8 cellular contexts compared by ENCODE assay signal in the genomic region with DNA sequence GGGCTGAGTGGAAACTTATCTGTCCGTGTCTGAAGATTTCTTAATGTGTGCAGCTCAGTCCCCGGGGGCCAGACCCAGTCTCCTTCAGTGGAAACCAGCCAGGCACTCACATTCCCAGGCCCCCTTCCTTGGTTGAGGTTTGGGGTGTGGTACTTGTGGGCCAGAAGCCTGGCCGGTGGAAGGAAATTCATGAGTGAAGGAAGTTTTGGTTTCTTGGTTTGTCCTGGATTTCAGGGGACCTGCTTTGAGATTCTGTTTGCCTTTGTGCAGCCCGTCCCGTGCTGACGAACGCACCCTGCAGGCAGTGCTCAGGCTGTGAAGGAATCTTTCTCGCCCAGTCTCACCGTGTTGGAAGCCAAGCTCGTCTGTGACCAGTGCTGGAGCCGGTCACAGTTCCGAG. TPM values are rescaled to one million over a fixed set of nuclear protein-coding genes. Genes with fewer than 3 reads are reported as not detected.
A peak's percentile ranks its signal among the peaks of the same experiment; 100 is the strongest.
DNase-seq lines count a peak whose midpoint lies in the region; ATAC-seq and TF ChIP-seq lines count a peak whose summit lies in the region.

No MANE protein-coding gene starts in this region.

- ATAC-seq in sciatic nerve, result no peak
- no peak for ATAC-seq in HG03039 (IDR thresholded peaks at IDR 0.05; ENCODE audit: unreplicated experiment)
- no peak for ATAC-seq in GM19328 (IDR thresholded peaks at IDR 0.05; ENCODE audit: unreplicated experiment)

- no peaks in the 10 kb centered on the region for H3K27me3 Mint-ChIP-seq in T-helper 2 cell treated with Interferon-gamma antibody and Interleukin-4, amounts not matched to agents 5 μg/mL and 100 μg/mL, for 36 hours (ENCODE audit: low read depth)

- H3K4me1 Mint-ChIP-seq in T-helper 2 cell treated with Interferon-gamma antibody and Interleukin-4, amounts not matched to agents 5 μg/mL and 100 μg/mL, for 36 hours (ENCODE audit: low read depth), result peaks cover 45% of the 10 kb centered on the region

- H3K4me3 Mint-ChIP-seq in T-helper 2 cell treated with Interferon-gamma antibody and Interleukin-4, amounts not matched to agents 5 μg/mL and 100 μg/mL, for 36 hours, result peak overlapping the region; percentile 93

- peak; percentile 48 for TF ChIP-seq CTCF in fibroblast of the aortic adventitia (IDR thresholded peaks at IDR 0.05; ENCODE audit: insufficient read depth, low read length)

- H3K36me3 Mint-ChIP-seq in T-helper 2 cell treated with Interferon-gamma antibody and Interleukin-4, amounts not matched to agents 5 μg/mL and 100 μg/mL, for 36 hours (ENCODE audit: low read depth), result peaks cover 15% of the 10 kb centered on the region

- intact Hi-C loops in sciatic nerve (cut with DNase I), result no loop called here

- DNase-seq in T-helper 2 cell treated with Interferon-gamma antibody and Interleukin-4, amounts not matched to agents 5 μg/mL and 100 μg/mL, for 36 hours (ENCODE audit: low spot score), result no peak
- DNase-seq in fibroblast of the aortic adventitia (ENCODE audit: low read depth) (peak; percentile 51), sciatic nerve (ENCODE audit: low spot score) (peak; percentile 60), Kasumi-1 (lab: John Stamatoyannopoulos, UW) (no peak)
- DNase-seq in NK-92 treated with Interleukin-12 subunit alpha and Interleukin-12 subunit beta, amount 100 ng/mL, for 24 hours (lab: John Stamatoyannopoulos, UW), result no peak

- H3K4me3 ChIP-seq in GM08714 (ENCODE audit: low read length) (peak overlapping the region; percentile 41; the same call in 1 of the 2 replicates), fibroblast of the aortic adventitia (ENCODE audit: low read depth, low read length) (peak overlapping the region; percentile 81)

- peak overlapping the region; percentile 81 for H3K27ac Mint-ChIP-seq in T-helper 2 cell treated with Interferon-gamma antibody and Interleukin-4, amounts not matched to agents 5 μg/mL and 100 μg/mL, for 36 hours

- H3K9me3 Mint-ChIP-seq in T-helper 2 cell treated with Interferon-gamma antibody and Interleukin-4, amounts not matched to agents 5 μg/mL and 100 μg/mL, for 36 hours, result no peaks in the 10 kb centered on the region

RNA-seq across cellular contexts. Expression of gene INPP5A, which starts 2.9 kb away (rescaled TPM):
- 13.1 and 36.8 TPM in 2 replicates for total RNA-seq in fibroblast of the aortic adventitia (ENCODE audit: low replicate concordance)
- 54.3 TPM for total RNA-seq in sciatic nerve

Comparison
In these comparisons a context has a peak if more than half of its experiments do, and no peak if none do; other contexts are left out.
1. DNase-seq: peak in fibroblast of the aortic adventitia (single experiment) and sciatic nerve (single experiment); none in T-helper 2 cell treated with Interferon-gamma antibody and Interleukin-4, amounts not matched to agents 5 μg/mL and 100 μg/mL, for 36 hours (single experiment), Kasumi-1 (0 of 2) and NK-92 treated with Interleukin-12 subunit alpha and Interleukin-12 subunit beta, amount 100 ng/mL, for 24 hours (single experiment).